Comparison of ENCODE assay signal across 10 cellular contexts in genomic region chr18:9918016-9918680, GRCh38. TPM values are rescaled to one million over a fixed set of nuclear protein-coding genes. Genes with fewer than 3 reads are reported as not detected.
DNase-seq lines count a peak whose midpoint lies in the region.
"Had no signal": no experiment of that assay in that cellular context is flagged by ENCODE, and none has a peak within 500 bp of the region (broad histone marks: within the 10 kb centered on the region; RNA-seq: fewer than 3 reads in every experiment).

No MANE protein-coding gene starts in this region.

- DNase-seq in M059J (ENCODE audit: low read depth) (peak; percentile 67), dermis blood vessel endothelial cell (peak; percentile 89), caudate nucleus (lab: John Stamatoyannopoulos, UW) (no peak), middle frontal gyrus (ENCODE audit: extremely low spot score, low spot score) (no peak), inferior parietal cortex (ENCODE audit: extremely low spot score) (no peak)
- DNase-seq in activated CD4-positive, CD25-positive, alpha-beta regulatory T cell (lab: John Stamatoyannopoulos, UW) = no peak
- DNase-seq: activated CD4-positive, alpha-beta T cell treated with anti-CD3 and anti-CD28 coated beads for 36 hours; head of caudate nucleus had no signal

- no peak overlapping the region for H3K9ac ChIP-seq in BLaER1

- H3K27me3 ChIP-seq in BLaER1 (no peaks in the 10 kb centered on the region), muscle layer of duodenum (ENCODE audit: low read depth, low read length) (no peaks in the 10 kb centered on the region)

- H3K4me2 ChIP-seq in BLaER1 = peak overlapping the region; percentile 28; the same call in 1 of the 2 replicates

- no peak overlapping the region for H3K4me3 ChIP-seq in BLaER1
- H3K4me3 ChIP-seq in muscle layer of duodenum (ENCODE audit: low read depth in 1 of 2, low read length in 2 of 2) = peak overlapping the region in 1 of 2 donors; percentile 33

- H3K36me3 ChIP-seq in BLaER1 (no peaks in the 10 kb centered on the region), muscle layer of duodenum (ENCODE audit: control insufficient read depth in 1 of 2, insufficient read depth in 2 of 2, low read length in 2 of 2) (peaks cover 0 to 15% of the 10 kb centered on the region in 2 donors)

- H3K27ac ChIP-seq in BLaER1 (no peak overlapping the region), muscle layer of duodenum (ENCODE audit: low read length) (peak overlapping the region; percentile 3), caudate nucleus (ENCODE audit: low read depth, low read length) (no peak overlapping the region)

- peaks cover 87% of the 10 kb centered on the region for H4K20me1 ChIP-seq in BLaER1

- H3K4me1 ChIP-seq in BLaER1 (peaks cover 75% of the 10 kb centered on the region), muscle layer of duodenum (ENCODE audit: control insufficient read depth in 1 of 2, insufficient read depth in 2 of 2, low read length in 2 of 2) (peaks cover 21 to 64% of the 10 kb centered on the region in 2 donors)

- H3K9me3 ChIP-seq in BLaER1 = no peaks in the 10 kb centered on the region
- H3K9me3 ChIP-seq in muscle layer of duodenum (ENCODE audit: control insufficient read depth in 1 of 2, low read length in 2 of 2) = no peaks in the 10 kb centered on the region

RNA-seq across cellular contexts. Expression of gene VAPA, which starts 4.3 kb away (rescaled TPM):
- 364 and 425 TPM in 2 replicates for total RNA-seq in M059J (2014; rRNA removed; shearing (Covaris generic))
- 261 and 330 TPM in 2 replicates for total RNA-seq in dermis blood vessel endothelial cell

RNA-seq across cellular contexts. Expression of gene TXNDC2, which starts 32.4 kb away (rescaled TPM):
- 0.44 and 1.6 TPM in 2 replicates for total RNA-seq in M059J (2014; rRNA removed; shearing (Covaris generic))
- 0.05 TPM in 1 of 2 replicates, not detected in the other for total RNA-seq in dermis blood vessel endothelial cell
- total RNA-seq: activated CD4-positive, alpha-beta T cell treated with anti-CD3 and anti-CD28 coated beads for 36 hours had no signal

Comparison
In these comparisons a context has a peak if more than half of its experiments do, and no peak if none do; other contexts are left out.
1. DNase-seq: peak in M059J (single experiment) and dermis blood vessel endothelial cell (single experiment); none in activated CD4-positive, CD25-positive, alpha-beta regulatory T cell (0 of 4), caudate nucleus (0 of 61), middle frontal gyrus (single experiment) and inferior parietal cortex (single experiment).